In the genomic region with DNA sequence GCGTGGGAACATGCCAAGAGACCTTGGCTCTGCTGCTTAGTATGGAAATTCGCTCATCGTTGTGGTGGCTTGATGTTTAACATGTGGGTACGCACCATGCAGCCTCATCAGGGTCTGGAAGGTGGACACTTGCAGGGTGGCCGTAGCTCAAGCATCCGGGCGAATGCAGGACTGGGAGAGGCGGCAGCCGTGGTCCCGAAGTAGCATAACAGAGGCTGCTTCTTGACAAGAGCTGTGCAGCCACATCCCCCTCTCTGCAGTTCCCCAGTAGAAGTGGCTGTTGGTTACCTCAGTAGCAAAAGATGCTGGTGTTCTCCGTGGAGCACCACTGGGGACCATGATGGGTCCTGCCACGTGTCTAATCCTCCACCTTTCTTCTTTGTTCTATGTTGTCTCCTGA, we compare ENCODE assay signal across 32 cellular contexts.
"Had no signal": no experiment of that assay in that cellular context is flagged by ENCODE, and none has a peak within 500 bp of the region (broad histone marks: within the 10 kb centered on the region; RNA-seq: fewer than 3 reads in every experiment).

No MANE protein-coding gene starts in this region.

- H3K4me1 ChIP-seq: ascending aorta, breast epithelium had no signal

- H3K4me3 ChIP-seq: ascending aorta, breast epithelium, cardiac muscle cell, coronary artery, dorsolateral prefrontal cortex had no signal

- H3K27ac ChIP-seq: breast epithelium, cardiac muscle cell, coronary artery, dorsolateral prefrontal cortex, WERI-Rb-1 had no signal

- H3K36me3 Mint-ChIP-seq: activated naive CD4-positive, alpha-beta T cell treated with anti-CD3 and anti-CD28 coated beads, Interleukin-2, amount 10 ng/mL, durations not matched to agents 7 days and 5 days; activated naive CD4-positive, alpha-beta T cell treated with anti-CD3 and anti-CD28 coated beads, Interleukin-2, amount 50 U/mL, for 72 hours; activated naive CD8-positive, alpha-beta T cell treated with anti-CD3 and anti-CD28 coated beads, Interleukin-2, amount 10 ng/mL, durations not matched to agents 7 days and 5 days; brain had no signal

- H3K27me3 ChIP-seq: ascending aorta, breast epithelium, cardiac muscle cell, dorsolateral prefrontal cortex had no signal

- H3K36me3 ChIP-seq: ascending aorta, breast epithelium, cardiac muscle cell, WERI-Rb-1 had no signal

- ATAC-seq: activated CD4-positive, CD25-positive, alpha-beta regulatory T cell treated with anti-CD3 and anti-CD28 coated beads, Interleukin-2, amount 50 U/mL, for 24 hours; activated naive CD4-positive, alpha-beta T cell treated with anti-CD3 and anti-CD28 coated beads, Interleukin-2, amount 50 U/mL, for 72 hours; activated T-cell treated with anti-CD3 and anti-CD28 coated beads, Interleukin-2, amount 50 U/mL, for 72 hours; esophagus mucosa; T-helper 17 cell had no signal

- H3K27ac Mint-ChIP-seq: activated B cell treated with CpG ODN at 0.5 μM for 24 hours; activated CD4-positive, alpha-beta memory T cell treated with anti-CD3 and anti-CD28 coated beads, Interleukin-2, amount 10 ng/mL, durations not matched to agents 7 days and 5 days; activated naive CD4-positive, alpha-beta T cell treated with anti-CD3 and anti-CD28 coated beads, Interleukin-2, amount 10 ng/mL, durations not matched to agents 7 days and 5 days; activated naive CD4-positive, alpha-beta T cell treated with anti-CD3 and anti-CD28 coated beads, Interleukin-2, amount 50 U/mL, for 72 hours; activated naive CD8-positive, alpha-beta T cell treated with anti-CD3 and anti-CD28 coated beads, Interleukin-2, amount 10 ng/mL, durations not matched to agents 7 days and 5 days; activated T-cell treated with anti-CD3 and anti-CD28 coated beads, Interleukin-2, amount 50 U/mL, for 24 hours; activated T-cell treated with anti-CD3 and anti-CD28 coated beads, Interleukin-2, amount 50 U/mL, for 72 hours; brain; dendritic cell treated with granulocyte-macrophage colony-stimulating factor and Interleukin-4, amounts not matched to agents 40 ng/mL and 50 ng/mL, for 4 days; endodermal cell; T-helper 17 cell; T-helper 2 cell treated with Interferon-gamma antibody and Interleukin-4, amounts not matched to agents 5 μg/mL and 100 μg/mL, for 36 hours had no signal

- H3K4me1 Mint-ChIP-seq: activated B cell treated with CpG ODN at 0.5 μM for 24 hours; activated CD4-positive, alpha-beta memory T cell treated with anti-CD3 and anti-CD28 coated beads, Interleukin-2, amount 10 ng/mL, durations not matched to agents 7 days and 5 days; activated naive CD4-positive, alpha-beta T cell treated with anti-CD3 and anti-CD28 coated beads, Interleukin-2, amount 10 ng/mL, durations not matched to agents 7 days and 5 days; activated naive CD8-positive, alpha-beta T cell treated with anti-CD3 and anti-CD28 coated beads, Interleukin-2, amount 10 ng/mL, durations not matched to agents 7 days and 5 days; brain; endodermal cell; T-helper 17 cell had no signal

- H3K9me3 Mint-ChIP-seq: activated CD4-positive, alpha-beta memory T cell treated with anti-CD3 and anti-CD28 coated beads, Interleukin-2, amount 10 ng/mL, durations not matched to agents 7 days and 5 days; activated naive CD8-positive, alpha-beta T cell treated with anti-CD3 and anti-CD28 coated beads, Interleukin-2, amount 10 ng/mL, durations not matched to agents 7 days and 5 days; activated T-cell treated with anti-CD3 and anti-CD28 coated beads, Interleukin-2, amount 50 U/mL, for 24 hours had no signal

- H3K9me3 ChIP-seq: breast epithelium had no signal

- H3K27me3 Mint-ChIP-seq: activated B cell treated with CpG ODN at 0.5 μM for 24 hours; activated CD4-positive, alpha-beta memory T cell treated with anti-CD3 and anti-CD28 coated beads, Interleukin-2, amount 10 ng/mL, durations not matched to agents 7 days and 5 days; activated naive CD4-positive, alpha-beta T cell treated with anti-CD3 and anti-CD28 coated beads, Interleukin-2, amount 10 ng/mL, durations not matched to agents 7 days and 5 days; dendritic cell treated with granulocyte-macrophage colony-stimulating factor and Interleukin-4, amounts not matched to agents 40 ng/mL and 50 ng/mL, for 4 days had no signal

- DNase-seq: activated B cell treated with CpG ODN at 0.5 μM for 24 hours; activated CD4-positive, alpha-beta memory T cell treated with anti-CD3 and anti-CD28 coated beads, Interleukin-2, amount 10 ng/mL, durations not matched to agents 7 days and 5 days; activated CD4-positive, alpha-beta T cell treated with anti-CD3 and anti-CD28 coated beads for 48 hours; activated CD4-positive, alpha-beta T cell treated with anti-CD3 and anti-CD28 coated beads, Interleukin-2, amount 50 U/mL, for 4 hours; activated CD8-positive, alpha-beta memory T cell treated with anti-CD3 and anti-CD28 coated beads, Interleukin-2, amount 50 U/mL, for 48 hours; activated gamma-delta T cell; activated naive CD4-positive, alpha-beta T cell; activated naive CD4-positive, alpha-beta T cell treated with anti-CD3 and anti-CD28 coated beads, Interleukin-2, amount 10 ng/mL, durations not matched to agents 7 days and 5 days; activated naive CD8-positive, alpha-beta T cell treated with anti-CD3 and anti-CD28 coated beads, Interleukin-2, amount 10 ng/mL, durations not matched to agents 7 days and 5 days; activated T-cell treated with anti-CD3 and anti-CD28 coated beads for 4 hours; activated T-cell treated with anti-CD3 and anti-CD28 coated beads, Interleukin-2, amount 50 U/mL, for 24 hours; activated T-cell treated with anti-CD3 and anti-CD28 coated beads, Interleukin-2, amount 50 U/mL, for 72 hours; central memory CD4-positive, alpha-beta T cell; cerebellar nuclear complex; dorsolateral prefrontal cortex; effector memory CD4-positive, alpha-beta T cell; endodermal cell; foreskin fibroblast; T-helper 1 cell; T-helper 17 cell; T1000; WERI-Rb-1 had no signal

- H3K4me3 Mint-ChIP-seq: activated B cell treated with CpG ODN at 0.5 μM for 24 hours; activated CD4-positive, alpha-beta memory T cell treated with anti-CD3 and anti-CD28 coated beads, Interleukin-2, amount 10 ng/mL, durations not matched to agents 7 days and 5 days; activated naive CD4-positive, alpha-beta T cell treated with anti-CD3 and anti-CD28 coated beads, Interleukin-2, amount 10 ng/mL, durations not matched to agents 7 days and 5 days; activated naive CD8-positive, alpha-beta T cell treated with anti-CD3 and anti-CD28 coated beads, Interleukin-2, amount 10 ng/mL, durations not matched to agents 7 days and 5 days; activated T-cell treated with anti-CD3 and anti-CD28 coated beads, Interleukin-2, amount 50 U/mL, for 24 hours; activated T-cell treated with anti-CD3 and anti-CD28 coated beads, Interleukin-2, amount 50 U/mL, for 72 hours; brain; dendritic cell treated with granulocyte-macrophage colony-stimulating factor and Interleukin-4, amounts not matched to agents 40 ng/mL and 50 ng/mL, for 4 days; endodermal cell; T-helper 17 cell; T-helper 2 cell treated with Interferon-gamma antibody and Interleukin-4, amounts not matched to agents 5 μg/mL and 100 μg/mL, for 36 hours had no signal
